9 cellular contexts compared by ENCODE assay signal in genomic region chr2:223896751-223897320, GRCh38. TPM values are rescaled to one million over a fixed set of nuclear protein-coding genes. Genes with fewer than 3 reads are reported as not detected.
DNase-seq lines count a peak whose midpoint lies in the region; ATAC-seq and TF ChIP-seq lines count a peak whose summit lies in the region.
"Had no signal": no experiment of that assay in that cellular context is flagged by ENCODE, and none has a peak within 500 bp of the region (broad histone marks: within the 10 kb centered on the region; RNA-seq: fewer than 3 reads in every experiment).

No MANE protein-coding gene starts in this region.

- peaks cover 30% of the 10 kb centered on the region for H3K4me1 Mint-ChIP-seq in CD14-positive monocyte
- H3K4me1 Mint-ChIP-seq in activated naive CD8-positive, alpha-beta T cell treated with anti-CD3 and anti-CD28 coated beads, Interleukin-2, amount 10 ng/mL, durations not matched to agents 7 days and 5 days: peaks cover 17% of the 10 kb centered on the region

- POLR2A ChIA-PET in activated naive CD8-positive, alpha-beta T cell treated with anti-CD3 and anti-CD28 coated beads, Interleukin-2, amount 10 ng/mL, durations not matched to agents 7 days and 5 days (lab: Charles Lee): interaction anchor here (0.6 to 1.9 kb wide), 3 partner anchors 45 to 73 kb away, joined by 3 to 5 read pairs (median 5); partner anchors contain the start of gene WDFY1

- peak overlapping the region in 1 of 2 donors; percentile 63 for H3K4me3 Mint-ChIP-seq in CD14-positive monocyte
- peak overlapping the region; percentile 40 for H3K4me3 Mint-ChIP-seq in activated naive CD8-positive, alpha-beta T cell treated with anti-CD3 and anti-CD28 coated beads, Interleukin-2, amount 10 ng/mL, durations not matched to agents 7 days and 5 days

- TF ChIP-seq POLR2A in vagina (IDR thresholded peaks at IDR 0.05) (no peak), erythroblast (IDR thresholded peaks at IDR 0.05; ENCODE audit: low read length) (no peak)

- peaks cover 0 to 48% of the 10 kb centered on the region in 2 donors for H3K36me3 ChIP-seq in vagina

- peak overlapping the region; percentile 64 to 97 (median 83) for H3K27ac Mint-ChIP-seq in CD14-positive monocyte
- no peak overlapping the region for H3K27ac Mint-ChIP-seq in activated naive CD8-positive, alpha-beta T cell treated with anti-CD3 and anti-CD28 coated beads, Interleukin-2, amount 10 ng/mL, durations not matched to agents 7 days and 5 days

- no peak overlapping the region for H3K4me3 ChIP-seq in vagina
- H3K4me3 ChIP-seq: skin epidermis had no signal

- no peaks in the 10 kb centered on the region for H3K9me3 ChIP-seq in vagina

- no peaks in the 10 kb centered on the region for H3K27me3 ChIP-seq in vagina

- TF ChIP-seq CTCF in CD14-positive monocyte (IDR thresholded peaks at IDR 0.05) (no peak), vagina (IDR thresholded peaks at IDR 0.05) (no peak)

- peaks cover 74 to 82% of the 10 kb centered on the region in 2 donors for H3K36me3 Mint-ChIP-seq in CD14-positive monocyte
- peaks cover 44% of the 10 kb centered on the region for H3K36me3 Mint-ChIP-seq in activated naive CD8-positive, alpha-beta T cell treated with anti-CD3 and anti-CD28 coated beads, Interleukin-2, amount 10 ng/mL, durations not matched to agents 7 days and 5 days

- peak; percentile 72 for DNase-seq in CD14-positive monocyte (ENCODE audit: low spot score)
- no peak for DNase-seq in activated naive CD8-positive, alpha-beta T cell treated with anti-CD3 and anti-CD28 coated beads, Interleukin-2, amount 10 ng/mL, durations not matched to agents 7 days and 5 days
- DNase-seq in vagina (ENCODE audit: extremely low spot score in 2 of 2): no peak
- no peak for DNase-seq in NCI-H1092 (lab: John Stamatoyannopoulos, UW)
- no peak for DNase-seq in NCI-H524 treated with DMSO at 0.1 percent for 48 hours (lab: John Stamatoyannopoulos, UW)
- DNase-seq in erythroblast (lab: John Stamatoyannopoulos, UW): no peak

- intact Hi-C loops in CD14-positive monocyte (cut with micrococcal nuclease) (loop anchor here in 1 of 2 donors (5.0 kb wide), 2 partner anchors 45 to 60 kb away; partner anchors contain the start of gene AP1S3), vagina (cut with DNase I) (no loop called here)

- H3K27ac ChIP-seq in vagina: peak overlapping the region; percentile 33

- H3K9me3 Mint-ChIP-seq in CD14-positive monocyte: no peaks in the 10 kb centered on the region
- H3K9me3 Mint-ChIP-seq in activated naive CD8-positive, alpha-beta T cell treated with anti-CD3 and anti-CD28 coated beads, Interleukin-2, amount 10 ng/mL, durations not matched to agents 7 days and 5 days: no peaks in the 10 kb centered on the region

- no peaks in the 10 kb centered on the region for H3K4me1 ChIP-seq in vagina

- H3K27me3 Mint-ChIP-seq in CD14-positive monocyte (ENCODE audit: low read depth in 3 of 3): peaks cover 0 to 4% (median 0%) of the 10 kb centered on the region in 3 donors
- no peaks in the 10 kb centered on the region for H3K27me3 Mint-ChIP-seq in activated naive CD8-positive, alpha-beta T cell treated with anti-CD3 and anti-CD28 coated beads, Interleukin-2, amount 10 ng/mL, durations not matched to agents 7 days and 5 days

- ATAC-seq in GM19372 (IDR thresholded peaks at IDR 0.05; ENCODE audit: low read depth, unreplicated experiment) (peak; percentile 64), HG03175 (IDR thresholded peaks at IDR 0.05; ENCODE audit: unreplicated experiment) (peak; percentile 70)
- ATAC-seq in activated naive CD8-positive, alpha-beta T cell treated with anti-CD3 and anti-CD28 coated beads, Interleukin-2, amount 10 ng/mL, durations not matched to agents 7 days and 5 days (ENCODE audit: low read depth): peak; percentile 59

RNA-seq across cellular contexts. Expression of gene WDFY1, which starts 48.3 kb away (rescaled TPM):
- 10 to 100 TPM; 31.7 to 40.7 TPM for polyA plus RNA-seq in CD14-positive monocyte
- 10 to 100 TPM; 58.8 to 59.1 TPM for total RNA-seq in activated naive CD8-positive, alpha-beta T cell treated with anti-CD3 and anti-CD28 coated beads, Interleukin-2, amount 10 ng/mL, durations not matched to agents 7 days and 5 days
- total RNA-seq in vagina: 44.2 TPM

RNA-seq across cellular contexts. Expression of gene AP1S3, which starts 59.5 kb away (rescaled TPM):
- polyA plus RNA-seq in CD14-positive monocyte: 1 to 10 TPM in 1 of 2 donors, under 1 TPM in 1; 0.81 to 1.3 TPM
- 1 to 10 TPM; 5.8 to 6.3 TPM for total RNA-seq in activated naive CD8-positive, alpha-beta T cell treated with anti-CD3 and anti-CD28 coated beads, Interleukin-2, amount 10 ng/mL, durations not matched to agents 7 days and 5 days
- 9.8 TPM for total RNA-seq in vagina
